Comparison of ENCODE assay signal across 8 cellular contexts in genomic region chr3:172461530-172462138, GRCh38.
A peak's percentile ranks its signal among the peaks of the same experiment; 100 is the strongest.
DNase-seq lines count a peak whose midpoint lies in the region; ATAC-seq lines count a peak whose summit lies in the region.

No MANE protein-coding gene starts in this region.

- in situ Hi-C loops in T47D (cut with HindIII; ENCODE audit: low pct_unique_long_range_greater_than_20kb, low sequenced_read_pairs): no loop called here

- DNase-seq in D341Med (ENCODE audit: low spot score) (peak; percentile 43), NCI-H2196 (lab: John Stamatoyannopoulos, UW; ENCODE audit: unreplicated experiment) (peak; percentile 35), T47D (ENCODE audit: low read depth in 1 of 2, low spot score in 1 of 2) (peak; percentile 80 to 86), medulla oblongata (ENCODE audit: extremely low spot score) (peak; percentile 25), GF-D8 (lab: John Stamatoyannopoulos, UW) (no peak)
- no peak for DNase-seq in stimulated activated naive CD8-positive, alpha-beta T cell treated with anti-CD3 and anti-CD28 coated beads, Interleukin-15, Interleukin-2, amounts not matched to agents 100 U/mL and 50 U/mL, for 24 hours

- peak; percentile 71 for ATAC-seq in GM21786 (IDR thresholded peaks at IDR 0.05; ENCODE audit: unreplicated experiment)
- no peak for ATAC-seq in stimulated activated naive CD8-positive, alpha-beta T cell treated with anti-CD3 and anti-CD28 coated beads, Interleukin-15, Interleukin-2, amounts not matched to agents 100 U/mL and 50 U/mL, for 24 hours
- ATAC-seq in HG03025 (IDR thresholded peaks at IDR 0.05; ENCODE audit: low FRiP score, unreplicated experiment): no peak

Comparison
In these comparisons a context has a peak if more than half of its experiments do, and no peak if none do; other contexts are left out.
1. DNase-seq: peak in D341Med (single experiment), NCI-H2196 (single experiment), T47D (2 of 2) and medulla oblongata (single experiment); none in stimulated activated naive CD8-positive, alpha-beta T cell treated with anti-CD3 and anti-CD28 coated beads, Interleukin-15, Interleukin-2, amounts not matched to agents 100 U/mL and 50 U/mL, for 24 hours (single experiment) and GF-D8 (single experiment).